ENCODE assay signal across 12 cellular contexts in genomic region chr11:134026655-134027343, GRCh38. TPM values are rescaled to one million over a fixed set of nuclear protein-coding genes. Genes with fewer than 3 reads are reported as not detected.
DNase-seq lines count a peak whose midpoint lies in the region; ATAC-seq and TF ChIP-seq lines count a peak whose summit lies in the region.
"Had no signal": no experiment of that assay in that cellular context is flagged by ENCODE, and none has a peak within 500 bp of the region (broad histone marks: within the 10 kb centered on the region; RNA-seq: fewer than 3 reads in every experiment).

No MANE protein-coding gene starts in this region.

- H3K9me3 ChIP-seq in neural progenitor cell (ENCODE audit: low read depth), result no peaks in the 10 kb centered on the region
- H3K9me3 ChIP-seq: A549, spleen, tibial nerve had no signal

- no peaks in the 10 kb centered on the region for H4K20me1 ChIP-seq in neural progenitor cell (ENCODE audit: low read depth)

- H3K9ac ChIP-seq in neural progenitor cell, result no peak overlapping the region

- peaks cover 6% of the 10 kb centered on the region for H3K36me3 Mint-ChIP-seq in central memory CD8-positive, alpha-beta T cell (ENCODE audit: insufficient read depth)
- H3K36me3 Mint-ChIP-seq in neural progenitor cell (no peaks in the 10 kb centered on the region), Calu3 (ENCODE audit: insufficient read depth, unreplicated experiment) (no peaks in the 10 kb centered on the region)

- H3K9me3 Mint-ChIP-seq in central memory CD8-positive, alpha-beta T cell, result no peaks in the 10 kb centered on the region
- H3K9me3 Mint-ChIP-seq in neural progenitor cell (no peaks in the 10 kb centered on the region), Calu3 (ENCODE audit: low read depth, unreplicated experiment) (no peaks in the 10 kb centered on the region)
- H3K9me3 Mint-ChIP-seq: activated T-cell treated with anti-CD3 and anti-CD28 coated beads, Interleukin-2, amount 50 U/mL, for 72 hours had no signal

- H3K4me1 ChIP-seq in neural progenitor cell, result peaks cover 15% of the 10 kb centered on the region
- H3K4me1 ChIP-seq: A549, spleen, tibial nerve had no signal

- H3K27me3 ChIP-seq in neural progenitor cell, result peaks cover 44% of the 10 kb centered on the region

- CTCF ChIA-PET in Calu3 (lab: Charles Lee), result no interaction called here

- no peak overlapping the region for H3K4me3 ChIP-seq in neural progenitor cell
- H3K4me3 ChIP-seq: A549, spleen, tibial nerve had no signal

- peak; percentile 44 for DNase-seq in NCI-H345 (lab: John Stamatoyannopoulos, UW)
- DNase-seq in NCI-H345 treated with DMSO at 0.1 percent for 48 hours (lab: John Stamatoyannopoulos, UW; ENCODE audit: unreplicated experiment), result no peak
- peak; percentile 94 for DNase-seq in NCI-H1417 treated with DMSO at 0.1 percent for 48 hours (lab: John Stamatoyannopoulos, UW)
- no peak for DNase-seq in central memory CD8-positive, alpha-beta T cell (ENCODE audit: low spot score in 2 of 2)
- peak; percentile 84 for DNase-seq in neural progenitor cell (ENCODE audit: low spot score)
- no peak for DNase-seq in Calu3
- DNase-seq in superior temporal gyrus (ENCODE audit: extremely low spot score), result no peak
- DNase-seq: activated T-cell treated with anti-CD3 and anti-CD28 coated beads, Interleukin-2, amount 50 U/mL, for 72 hours; spleen had no signal

- H3K36me3 ChIP-seq in neural progenitor cell, result no peaks in the 10 kb centered on the region
- H3K36me3 ChIP-seq: spleen, tibial nerve had no signal

- peaks cover 2% of the 10 kb centered on the region for H3K27me3 Mint-ChIP-seq in central memory CD8-positive, alpha-beta T cell
- H3K27me3 Mint-ChIP-seq in neural progenitor cell (ENCODE audit: insufficient read depth, low read depth), result peaks cover 32% of the 10 kb centered on the region
- peaks cover 81% of the 10 kb centered on the region for H3K27me3 Mint-ChIP-seq in Calu3 (ENCODE audit: unreplicated experiment)

- intact Hi-C loops in Calu3 (cut with micrococcal nuclease; ENCODE audit: unreplicated experiment), result no loop called here

- H3K27ac ChIP-seq in neural progenitor cell, result no peak overlapping the region
- H3K27ac ChIP-seq: A549, spleen, tibial nerve had no signal

- BruUV-seq in Calu3 (replicated peaks; lab: Mats Ljungman, UMichigan), result no TSS peak

- peak overlapping the region; percentile 42 for H3K27ac Mint-ChIP-seq in central memory CD8-positive, alpha-beta T cell (ENCODE audit: low read depth)
- H3K27ac Mint-ChIP-seq in neural progenitor cell (peak overlapping the region; percentile 47), Calu3 (ENCODE audit: unreplicated experiment) (no peak overlapping the region)
- H3K27ac Mint-ChIP-seq: activated T-cell treated with anti-CD3 and anti-CD28 coated beads, Interleukin-2, amount 50 U/mL, for 72 hours had no signal

- TF ChIP-seq CTCF in neural progenitor cell (IDR thresholded peaks at IDR 0.05) (no peak), Calu3 (IDR thresholded peaks at IDR 0.05; ENCODE audit: unreplicated experiment) (no peak)

- H2AFZ ChIP-seq in neural progenitor cell (replicated peaks), result no peak overlapping the region

- ATAC-seq in central memory CD8-positive, alpha-beta T cell (replicated peaks; ENCODE audit: extremely low read depth, poor library complexity, severe bottlenecking), result no peak
- ATAC-seq in HG02885 (IDR thresholded peaks at IDR 0.05; ENCODE audit: poor library complexity, unreplicated experiment), result no peak
- ATAC-seq: A549 had no signal

- no peak overlapping the region for H3K4me3 Mint-ChIP-seq in central memory CD8-positive, alpha-beta T cell
- peak overlapping the region; percentile 62 for H3K4me3 Mint-ChIP-seq in neural progenitor cell
- no peak overlapping the region for H3K4me3 Mint-ChIP-seq in Calu3 (ENCODE audit: low read depth, unreplicated experiment)
- H3K4me3 Mint-ChIP-seq: activated T-cell treated with anti-CD3 and anti-CD28 coated beads, Interleukin-2, amount 50 U/mL, for 72 hours had no signal

- no peaks in the 10 kb centered on the region for H3K79me2 ChIP-seq in neural progenitor cell (ENCODE audit: low read depth)

- peak overlapping the region; percentile 59 for H3K4me2 ChIP-seq in neural progenitor cell
- H3K4me2 ChIP-seq: A549 had no signal

- H3K4me1 Mint-ChIP-seq in central memory CD8-positive, alpha-beta T cell, result peaks cover 18% of the 10 kb centered on the region
- H3K4me1 Mint-ChIP-seq in neural progenitor cell, result peaks cover 54% of the 10 kb centered on the region
- H3K4me1 Mint-ChIP-seq in Calu3 (ENCODE audit: low read depth, unreplicated experiment), result no peaks in the 10 kb centered on the region

- peaks cover 7% of the 10 kb centered on the region for H3F3A ChIP-seq in neural progenitor cell (ENCODE audit: low read depth)

RNA-seq across cellular contexts. Expression of gene JAM3, which starts 42.1 kb away (rescaled TPM):
- total RNA-seq in neural progenitor cell (ENCODE audit: low replicate concordance), result 65.9 and 68.1 TPM in 2 replicates
- total RNA-seq in Calu3 (2022), result 0.22 TPM in 1 of 2 replicates, not detected in the other

Comparison
In these comparisons a context has a peak if more than half of its experiments do, and no peak if none do; other contexts are left out.
1. DNase-seq: peak in NCI-H345 (single experiment), NCI-H1417 treated with DMSO at 0.1 percent for 48 hours (single experiment) and neural progenitor cell (single experiment); none in NCI-H345 treated with DMSO at 0.1 percent for 48 hours (single experiment), central memory CD8-positive, alpha-beta T cell (0 of 2), Calu3 (single experiment) and superior temporal gyrus (single experiment).
2. RNA of gene JAM3, which starts 42.1 kb away (total RNA-seq): 65.9 to 68.1 TPM in neural progenitor cell; 0.22 TPM in Calu3; every median in the first group is over 10 times any median in the second.